Comparison of ENCODE assay signal across 10 cellular contexts in genomic region chr12:124273630-124274029, GRCh38. TPM values are rescaled to one million over a fixed set of nuclear protein-coding genes. Genes with fewer than 3 reads are reported as not detected.
DNase-seq lines count a peak whose midpoint lies in the region; ATAC-seq and TF ChIP-seq lines count a peak whose summit lies in the region.
"Had no signal": no experiment of that assay in that cellular context is flagged by ENCODE, and none has a peak within 500 bp of the region (broad histone marks: within the 10 kb centered on the region; RNA-seq: fewer than 3 reads in every experiment).

No MANE protein-coding gene starts in this region.

- no peak overlapping the region for H3K27ac Mint-ChIP-seq in natural killer cell
- H3K27ac Mint-ChIP-seq: B cell had no signal

- H3K4me3 Mint-ChIP-seq in natural killer cell, result no peak overlapping the region
- H3K4me3 Mint-ChIP-seq: B cell had no signal

- no peak overlapping the region for H3K4me3 ChIP-seq in astrocyte of the cerebellum (ENCODE audit: low read depth, low read length)
- H3K4me3 ChIP-seq: skin epidermis had no signal

- peak; percentile 74 for ATAC-seq in GM21825 (IDR thresholded peaks at IDR 0.05; ENCODE audit: unreplicated experiment)
- ATAC-seq in natural killer cell, result peak; percentile 12 to 43 (median 31)
- ATAC-seq in HG03280 (IDR thresholded peaks at IDR 0.05; ENCODE audit: unreplicated experiment), result no peak

- in situ Hi-C loops in astrocyte of the cerebellum (cut with HindIII; ENCODE audit: low sequenced_read_pairs), result no loop called here

- H3K4me1 Mint-ChIP-seq in natural killer cell, result no peaks in the 10 kb centered on the region
- H3K4me1 Mint-ChIP-seq: B cell had no signal

- H3K36me3 Mint-ChIP-seq in natural killer cell, result no peaks in the 10 kb centered on the region

- TF ChIP-seq CTCF in astrocyte of the cerebellum (IDR thresholded peaks at IDR 0.05; ENCODE audit: low read depth, low read length, missing control alignments) (peak; percentile 14), natural killer cell (IDR thresholded peaks at IDR 0.05) (no peak)

- intact Hi-C loops in natural killer cell (cut with micrococcal nuclease), result no loop called here

- peak in 2 of 3 experiments; percentile 47 to 73 for DNase-seq in NCI-H1417 (lab: John Stamatoyannopoulos, UW)
- DNase-seq in NCI-H1417 treated with DMSO at 0.1 percent for 48 hours (lab: John Stamatoyannopoulos, UW), result no peak
- DNase-seq in NCI-H146 treated with DMSO at 0.1 percent for 48 hours (lab: John Stamatoyannopoulos, UW; ENCODE audit: unreplicated experiment), result peak; percentile 50
- DNase-seq in astrocyte of the cerebellum (ENCODE audit: low read depth), result no peak
- no peak for DNase-seq in natural killer cell
- no peak for DNase-seq in activated CD4-positive, CD25-positive, alpha-beta regulatory T cell (lab: John Stamatoyannopoulos, UW)

- H3K27me3 Mint-ChIP-seq in natural killer cell (ENCODE audit: low read depth in 2 of 2), result peaks cover 8 to 12% of the 10 kb centered on the region in 2 donors

- no peaks in the 10 kb centered on the region for H3K9me3 Mint-ChIP-seq in natural killer cell

RNA-seq across cellular contexts. Expression of gene RFLNA, which starts 21.3 kb away (rescaled TPM):
- total RNA-seq in natural killer cell, result under 1 TPM in 1 of 3 donors, not detected in 2; 0.85 TPM
- total RNA-seq: B cell had no signal

Comparison
In these comparisons a context has a peak if more than half of its experiments do, and no peak if none do; other contexts are left out.
1. DNase-seq: peak in NCI-H1417 (2 of 3) and NCI-H146 treated with DMSO at 0.1 percent for 48 hours (single experiment); none in NCI-H1417 treated with DMSO at 0.1 percent for 48 hours (single experiment), astrocyte of the cerebellum (single experiment), natural killer cell (single experiment) and activated CD4-positive, CD25-positive, alpha-beta regulatory T cell (0 of 4).